Comparison of ENCODE assay signal across 8 cellular contexts in genomic region chr1:222814536-222815366, GRCh38. TPM values are rescaled to one million over a fixed set of nuclear protein-coding genes. Genes with fewer than 3 reads are reported as not detected.
DNase-seq lines count a peak whose midpoint lies in the region; ATAC-seq and TF ChIP-seq lines count a peak whose summit lies in the region.

Gene DISP1 (plus strand): TSS chr1:222815039. CDS start chr1:222942824, 127,785 bp downstream.

- TF ChIP-seq CTCF in left lung (IDR thresholded peaks at IDR 0.05) = no peak

- intact Hi-C loops in dendritic cell treated with granulocyte-macrophage colony-stimulating factor and Interleukin-4, amounts not matched to agents 40 ng/mL and 50 ng/mL, for 4 days (cut with micrococcal nuclease) = loop anchor here (5.0 to 10.0 kb wide), 2 partner anchors 77 to 350 kb away; partner anchors contain the start of gene FAM177B
- intact Hi-C loops in left lung (cut with DNase I) = no loop called here

- no peaks in the 10 kb centered on the region for H3K9me3 ChIP-seq in left lung

- no peaks in the 10 kb centered on the region for H3K27me3 ChIP-seq in left lung

- peak; percentile 74 for TF ChIP-seq POLR2A in GM18951 (IDR thresholded peaks at IDR 0.05; ENCODE audit: extremely low read depth, insufficient read depth, insufficient read length)

- ATAC-seq in HG03159 (IDR thresholded peaks at IDR 0.05; ENCODE audit: unreplicated experiment) (peak; percentile 89), left lung (peak; percentile 93)

- DNase-seq in AG20443 (ENCODE audit: low spot score) = peak; percentile 95
- DNase-seq in NCI-H446 (lab: John Stamatoyannopoulos, UW) = peak; percentile 57 to 88
- peak; percentile 55 to 64 for DNase-seq in activated CD4-positive, alpha-beta T cell treated with anti-CD3 and anti-CD28 coated beads, Interleukin-2, amount 50 U/mL, for 24 hours (ENCODE audit: low read depth in 1 of 2, low spot score in 1 of 2)
- DNase-seq in left lung = peak; percentile 82 to 95
- DNase-seq in stimulated activated CD4-positive, alpha-beta T cell treated with anti-CD3 and anti-CD28 coated beads, Interleukin-2, amount 100 ng/mL, for 48 hours = peak; percentile 61 to 62

- peaks cover 11 to 37% of the 10 kb centered on the region in 2 donors for H3K4me1 ChIP-seq in left lung

- peak within 1 kb of the TSS; percentile 90 to 95 for H3K27ac ChIP-seq in left lung

- H3K4me3 ChIP-seq in left lung = peak within 1 kb of the TSS; percentile 63 to 73

- peaks cover 8% of the 10 kb centered on the region for H3K36me3 Mint-ChIP-seq in dendritic cell treated with granulocyte-macrophage colony-stimulating factor and Interleukin-4, amounts not matched to agents 40 ng/mL and 50 ng/mL, for 4 days (ENCODE audit: low read depth)

- in situ Hi-C loops in GM18951 (cut with MboI; ENCODE audit: low sequenced_read_pairs, unreplicated experiment) = no loop called here

- no peaks in the 10 kb centered on the region for H3K36me3 ChIP-seq in left lung

- H3K4me1 Mint-ChIP-seq in dendritic cell treated with granulocyte-macrophage colony-stimulating factor and Interleukin-4, amounts not matched to agents 40 ng/mL and 50 ng/mL, for 4 days (ENCODE audit: low read depth) = peaks cover 26% of the 10 kb centered on the region

- H3K27me3 Mint-ChIP-seq in dendritic cell treated with granulocyte-macrophage colony-stimulating factor and Interleukin-4, amounts not matched to agents 40 ng/mL and 50 ng/mL, for 4 days = no peaks in the 10 kb centered on the region

- no peaks in the 10 kb centered on the region for H3K9me3 Mint-ChIP-seq in dendritic cell treated with granulocyte-macrophage colony-stimulating factor and Interleukin-4, amounts not matched to agents 40 ng/mL and 50 ng/mL, for 4 days

- H3K4me3 Mint-ChIP-seq in dendritic cell treated with granulocyte-macrophage colony-stimulating factor and Interleukin-4, amounts not matched to agents 40 ng/mL and 50 ng/mL, for 4 days = peak within 1 kb of the TSS; percentile 89

- H3K27ac Mint-ChIP-seq in dendritic cell treated with granulocyte-macrophage colony-stimulating factor and Interleukin-4, amounts not matched to agents 40 ng/mL and 50 ng/mL, for 4 days = peak within 1 kb of the TSS; percentile 89

RNA-seq across cellular contexts. Expression of gene DISP1, which starts in this region (rescaled TPM):
- 10 to 100 TPM; 17.2 to 23.9 TPM for total RNA-seq in left lung

Comparison
In these comparisons a context has a peak if more than half of its experiments do, and no peak if none do; other contexts are left out.
1. Peak in every context shown above with its lines: DNase-seq, ATAC-seq, H3K4me3 ChIP-seq and H3K27ac ChIP-seq.